In genomic region chr15:52558196-52558595, GRCh38 we compare ENCODE assay signal across 8 cellular contexts. TPM values are rescaled to one million over a fixed set of nuclear protein-coding genes. Genes with fewer than 3 reads are reported as not detected.
DNase-seq lines count a peak whose midpoint lies in the region; ATAC-seq and TF ChIP-seq lines count a peak whose summit lies in the region.

No MANE protein-coding gene starts in this region.

- no peak overlapping the region for H3K4me3 ChIP-seq in coronary artery

- H3K27me3 Mint-ChIP-seq in T-cell (no peaks in the 10 kb centered on the region), chondrocyte (ENCODE audit: low read depth) (no peaks in the 10 kb centered on the region)

- H3K36me3 Mint-ChIP-seq in T-cell (peaks cover 16% of the 10 kb centered on the region), chondrocyte (ENCODE audit: low read depth) (peaks cover 5% of the 10 kb centered on the region)

- peak overlapping the region in 1 of 3 donors; percentile 39 for H3K4me3 Mint-ChIP-seq in T-cell
- peak overlapping the region; percentile 16 for H3K4me3 Mint-ChIP-seq in chondrocyte (ENCODE audit: unreplicated experiment)

- CTCF ChIA-PET in T-cell (lab: Charles Lee), result interaction anchor here (0.6 to 0.7 kb wide), 3 partner anchors 33 to 117 kb away, joined by 3 to 5 read pairs (median 3); no protein-coding TSS in a partner anchor

- POLR2A ChIA-PET in T-cell (lab: Charles Lee), result interaction anchor here in 1 of 2 donors (0.6 kb wide), 2 partner anchors 93 to 506 kb away, joined by 3 to 8 read pairs; no protein-coding TSS in a partner anchor

- ATAC-seq in GM18868 (IDR thresholded peaks at IDR 0.05; ENCODE audit: unreplicated experiment) (peak; percentile 88), HG02885 (IDR thresholded peaks at IDR 0.05; ENCODE audit: poor library complexity, unreplicated experiment) (peak; percentile 81), T-cell (replicated peaks in 1 of 4) (peak; percentile 39 to 94 (median 74))

- H3K4me1 Mint-ChIP-seq in T-cell (peaks cover 60 to 64% (median 60%) of the 10 kb centered on the region in 3 donors), chondrocyte (ENCODE audit: low read depth) (peaks cover 58% of the 10 kb centered on the region)

- DNase-seq in T-cell (peak in 8 of 34 experiments; percentile 6 to 32 (median 14)), chondrocyte (ENCODE audit: low spot score) (no peak), coronary artery (ENCODE audit: low spot score) (no peak), epidermal melanocyte (ENCODE audit: insufficient read length, low spot score) (no peak), COLO668 (lab: John Stamatoyannopoulos, UW; ENCODE audit: unreplicated experiment) (no peak)
- peak; percentile 59 for DNase-seq in stimulated activated CD4-positive, alpha-beta T cell treated with anti-CD3 and anti-CD28 coated beads, Interleukin-15, amount 100 ng/mL, for 48 hours (ENCODE audit: low read depth in 2 of 2)

- H3K27ac Mint-ChIP-seq in T-cell (peak overlapping the region; percentile 69 to 78), chondrocyte (ENCODE audit: unreplicated experiment) (peak overlapping the region; percentile 94)

- H3K9me3 Mint-ChIP-seq in T-cell, result no peaks in the 10 kb centered on the region
- no peaks in the 10 kb centered on the region for H3K9me3 Mint-ChIP-seq in chondrocyte (ENCODE audit: low read depth)

- TF ChIP-seq CTCF in chondrocyte (IDR thresholded peaks at IDR 0.05) (no peak), coronary artery (IDR thresholded peaks at IDR 0.05) (no peak)

- H3K27ac ChIP-seq in coronary artery, result no peak overlapping the region

RNA-seq across cellular contexts. Expression of gene ARPP19, which starts 10.6 kb away (rescaled TPM):
- total RNA-seq in T-cell (100 to 1,000 TPM in 2 of 5 donors, 10 to 100 TPM in 3; 84.1 to 106 (median 95.9) TPM), chondrocyte (160 to 179 TPM (median 166 TPM) in 3 replicates)

RNA-seq across cellular contexts. Expression of gene MYO5A, which starts 29.5 kb away (rescaled TPM):
- total RNA-seq in T-cell, result 10 to 100 TPM; 25.2 to 46.6 (median 29.5) TPM
- 40.9 to 44.7 TPM (median 41.0 TPM) in 3 replicates for total RNA-seq in chondrocyte

Comparison
In these comparisons a context has a peak if more than half of its experiments do, and no peak if none do; other contexts are left out.
1. DNase-seq: peak in stimulated activated CD4-positive, alpha-beta T cell treated with anti-CD3 and anti-CD28 coated beads, Interleukin-15, amount 100 ng/mL, for 48 hours (2 of 2); none in chondrocyte (single experiment), coronary artery (single experiment), epidermal melanocyte (single experiment) and COLO668 (single experiment).
2. Peak in every context shown above with its lines, with median percentiles within 50 percentile points of each other: ATAC-seq.